1 cellular context compared by ENCODE assay signal in the genomic region with DNA sequence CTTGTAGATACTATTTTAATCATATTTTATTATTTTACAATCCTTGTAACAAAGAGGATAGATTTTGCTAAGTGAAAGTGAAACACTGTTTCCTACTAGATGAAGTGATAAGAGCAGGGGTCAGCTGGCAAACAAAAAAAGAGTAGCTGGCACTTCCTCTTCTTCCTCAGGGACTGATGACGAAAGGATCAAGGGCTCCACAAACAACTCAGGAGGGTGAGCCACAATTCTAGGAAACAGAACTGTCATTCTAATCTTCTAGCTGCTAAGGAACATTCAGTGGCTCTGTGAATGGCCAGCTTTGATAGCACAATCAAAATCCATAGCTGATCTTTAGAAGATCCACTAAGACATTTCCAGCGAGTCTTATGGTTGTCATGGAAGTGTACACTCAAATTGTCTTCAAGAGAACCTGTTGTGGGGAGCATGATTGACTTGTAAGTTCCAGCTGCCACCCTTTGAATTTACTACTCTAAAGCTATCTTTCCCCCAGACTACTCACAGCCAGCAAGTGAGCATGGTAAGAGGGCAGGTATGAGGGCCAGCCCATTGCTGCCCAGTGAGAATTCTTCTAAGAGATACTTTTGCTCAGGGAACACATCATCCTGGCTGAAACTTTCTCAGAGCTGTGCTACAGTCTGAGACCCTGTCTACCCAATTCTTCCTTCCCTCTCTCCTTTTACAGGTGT.
A peak's percentile ranks its signal among the peaks of the same experiment; 100 is the strongest.
TF ChIP-seq lines count a peak whose summit lies in the region.

No MANE protein-coding gene starts in this region.

TF ChIP-seq in K562, 482 proteins besides CTCF, POLR2A, EP300 and RAD21 (continued from another document):
- TF ChIP-seq JUND (IDR thresholded peaks at IDR 0.05; ENCODE audit: borderline replicate concordance, low read depth, low read length) = peak; percentile 71
- peak; percentile 77; the same call in 2 of the 3 replicates for TF ChIP-seq JUND (tag; IDR thresholded peaks at IDR 0.05; ENCODE audit: borderline replicate concordance, low read depth, low read length)
- TF ChIP-seq GATAD2A (IDR thresholded peaks at IDR 0.05) = 0 out of 2 replicates have a peak, but pooled peaks have one; percentile 60
- TF ChIP-seq FOSL1 (tag; conservative IDR thresholded peaks at IDR 0.05) = peak; percentile 77
- TF ChIP-seq, protein P1, sequence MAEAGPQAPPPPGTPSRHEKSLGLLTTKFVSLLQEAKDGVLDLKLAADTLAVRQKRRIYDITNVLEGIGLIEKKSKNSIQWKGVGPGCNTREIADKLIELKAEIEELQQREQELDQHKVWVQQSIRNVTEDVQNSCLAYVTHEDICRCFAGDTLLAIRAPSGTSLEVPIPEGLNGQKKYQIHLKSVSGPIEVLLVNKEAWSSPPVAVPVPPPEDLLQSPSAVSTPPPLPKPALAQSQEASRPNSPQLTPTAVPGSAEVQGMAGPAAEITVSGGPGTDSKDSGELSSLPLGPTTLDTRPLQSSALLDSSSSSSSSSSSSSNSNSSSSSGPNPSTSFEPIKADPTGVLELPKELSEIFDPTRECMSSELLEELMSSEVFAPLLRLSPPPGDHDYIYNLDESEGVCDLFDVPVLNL (CRISPR knock-in tag; IDR thresholded peaks at IDR 0.05; ENCODE audit: low read depth) = no peak
- peak; percentile 86 for TF ChIP-seq ZNF384 (IDR thresholded peaks at IDR 0.05; ENCODE audit: low read depth, low read length)
- TF ChIP-seq ZFX (CRISPR knock-in tag; IDR thresholded peaks at IDR 0.05) = no peak
- no peak for TF ChIP-seq TEAD2 (tag; IDR thresholded peaks at IDR 0.05)
